Comparison of ENCODE assay signal across 31 cellular contexts in the genomic region with DNA sequence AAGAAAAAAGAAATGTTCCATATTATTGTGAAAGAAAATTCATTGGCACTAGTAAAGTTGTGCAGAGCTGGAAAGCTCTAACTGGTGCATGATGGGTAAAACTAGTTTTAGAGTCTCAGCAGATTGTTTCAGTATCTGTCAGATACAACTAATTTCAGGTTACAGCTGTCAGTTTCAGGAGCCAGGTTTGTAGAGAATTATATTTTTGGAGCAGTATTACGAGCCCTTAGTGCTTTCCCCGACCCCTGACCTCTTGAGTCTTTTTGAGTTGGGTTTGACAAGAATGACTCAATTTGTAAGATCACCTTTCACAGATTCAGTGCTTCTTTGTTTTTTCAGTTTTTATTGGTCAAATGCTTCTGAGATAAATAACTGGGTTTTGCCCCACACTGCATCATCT.
"Had no signal": no experiment of that assay in that cellular context is flagged by ENCODE, and none has a peak within 500 bp of the region (broad histone marks: within the 10 kb centered on the region; RNA-seq: fewer than 3 reads in every experiment).

No MANE protein-coding gene starts in this region.

- H3K4me3 Mint-ChIP-seq: activated CD4-positive, alpha-beta memory T cell treated with anti-CD3 and anti-CD28 coated beads for 36 hours; activated CD4-positive, alpha-beta T cell treated with anti-CD3 and anti-CD28 coated beads, Interleukin-2, amount 10 ng/mL, durations not matched to agents 7 days and 5 days; activated naive CD4-positive, alpha-beta T cell treated with anti-CD3 and anti-CD28 coated beads, Interleukin-2, amount 10 ng/mL, durations not matched to agents 7 days and 5 days; activated naive CD8-positive, alpha-beta T cell; activated naive CD8-positive, alpha-beta T cell treated with anti-CD3 and anti-CD28 coated beads, Interleukin-2, amount 50 U/mL, for 24 hours had no signal

- ATAC-seq: activated naive CD8-positive, alpha-beta T cell treated with anti-CD3 and anti-CD28 coated beads, Interleukin-2, amount 50 U/mL, for 24 hours; Panc1 had no signal

- DNase-seq: activated CD4-positive, alpha-beta memory T cell treated with anti-CD3 and anti-CD28 coated beads for 36 hours; activated CD4-positive, alpha-beta T cell treated with anti-CD3 and anti-CD28 coated beads for 1 hour; activated CD4-positive, alpha-beta T cell treated with anti-CD3 and anti-CD28 coated beads, Interleukin-2, amount 10 ng/mL, durations not matched to agents 7 days and 5 days; activated CD4-positive, CD25-positive, alpha-beta regulatory T cell; activated CD8-positive, alpha-beta memory T cell treated with anti-CD3 and anti-CD28 coated beads, Interleukin-2, amount 50 U/mL, for 4 hours; activated effector memory CD4-positive, alpha-beta T cell treated with Interleukin-2 at 50 U/mL for 16 hours; activated naive CD4-positive, alpha-beta T cell treated with anti-CD3 and anti-CD28 coated beads, Interleukin-2, amount 10 ng/mL, durations not matched to agents 7 days and 5 days; activated naive CD8-positive, alpha-beta T cell treated with anti-CD3 and anti-CD28 coated beads, Interleukin-2, amount 50 U/mL, for 24 hours; activated T-cell treated with anti-CD3 and anti-CD28 coated beads, Interleukin-2, amount 50 U/mL, for 48 hours; aorta; brain microvascular endothelial cell; central memory CD4-positive, alpha-beta T cell; NCI-H1092 treated with DMSO at 0.1 percent for 48 hours; NCI-H1417 treated with DMSO at 0.1 percent for 48 hours; NCI-H187 treated with DMSO at 0.1 percent for 48 hours; NCI-H2081; NCI-H2171 treated with DMSO at 0.1 percent for 48 hours; NCI-H2227 treated with DMSO at 0.1 percent for 48 hours; NCI-H446 treated with DMSO at 0.1 percent for 48 hours; NCI-H524; NCI-H69; NCI-H82; SHP77; SW 1271; T-helper 1 cell; T-helper 2 cell; T-helper 9 cell; WERI-Rb-1 had no signal

- H3K27ac ChIP-seq: brain microvascular endothelial cell, SJSA1, WERI-Rb-1 had no signal

- H3K4me1 Mint-ChIP-seq: activated CD4-positive, alpha-beta T cell treated with anti-CD3 and anti-CD28 coated beads, Interleukin-2, amount 10 ng/mL, durations not matched to agents 7 days and 5 days; activated naive CD4-positive, alpha-beta T cell treated with anti-CD3 and anti-CD28 coated beads, Interleukin-2, amount 10 ng/mL, durations not matched to agents 7 days and 5 days; activated naive CD8-positive, alpha-beta T cell treated with anti-CD3 and anti-CD28 coated beads, Interleukin-2, amount 50 U/mL, for 24 hours had no signal

- H3K27me3 ChIP-seq: brain microvascular endothelial cell, SJSA1 had no signal

- H3K27me3 Mint-ChIP-seq: activated CD4-positive, alpha-beta memory T cell treated with anti-CD3 and anti-CD28 coated beads for 36 hours; activated CD4-positive, alpha-beta T cell treated with anti-CD3 and anti-CD28 coated beads, Interleukin-2, amount 10 ng/mL, durations not matched to agents 7 days and 5 days; activated naive CD4-positive, alpha-beta T cell treated with anti-CD3 and anti-CD28 coated beads, Interleukin-2, amount 10 ng/mL, durations not matched to agents 7 days and 5 days; activated naive CD8-positive, alpha-beta T cell; activated naive CD8-positive, alpha-beta T cell treated with anti-CD3 and anti-CD28 coated beads, Interleukin-2, amount 50 U/mL, for 24 hours had no signal

- H3K4me3 ChIP-seq: SJSA1 had no signal

- H3K4me1 ChIP-seq: SJSA1 had no signal

- H3K27ac Mint-ChIP-seq: activated CD4-positive, alpha-beta memory T cell treated with anti-CD3 and anti-CD28 coated beads for 36 hours; activated CD4-positive, alpha-beta T cell treated with anti-CD3 and anti-CD28 coated beads, Interleukin-2, amount 10 ng/mL, durations not matched to agents 7 days and 5 days; activated naive CD4-positive, alpha-beta T cell treated with anti-CD3 and anti-CD28 coated beads, Interleukin-2, amount 10 ng/mL, durations not matched to agents 7 days and 5 days; activated naive CD8-positive, alpha-beta T cell; activated naive CD8-positive, alpha-beta T cell treated with anti-CD3 and anti-CD28 coated beads, Interleukin-2, amount 50 U/mL, for 24 hours had no signal

- H3K36me3 Mint-ChIP-seq: activated CD4-positive, alpha-beta memory T cell treated with anti-CD3 and anti-CD28 coated beads for 36 hours; activated naive CD4-positive, alpha-beta T cell treated with anti-CD3 and anti-CD28 coated beads, Interleukin-2, amount 10 ng/mL, durations not matched to agents 7 days and 5 days; activated naive CD8-positive, alpha-beta T cell had no signal

- H3K36me3 ChIP-seq: brain microvascular endothelial cell, SJSA1, WERI-Rb-1 had no signal

- H3K9me3 ChIP-seq: SJSA1 had no signal

- H3K9me3 Mint-ChIP-seq: activated naive CD4-positive, alpha-beta T cell treated with anti-CD3 and anti-CD28 coated beads, Interleukin-2, amount 10 ng/mL, durations not matched to agents 7 days and 5 days; activated naive CD8-positive, alpha-beta T cell treated with anti-CD3 and anti-CD28 coated beads, Interleukin-2, amount 50 U/mL, for 24 hours had no signal
